In the genomic region with DNA sequence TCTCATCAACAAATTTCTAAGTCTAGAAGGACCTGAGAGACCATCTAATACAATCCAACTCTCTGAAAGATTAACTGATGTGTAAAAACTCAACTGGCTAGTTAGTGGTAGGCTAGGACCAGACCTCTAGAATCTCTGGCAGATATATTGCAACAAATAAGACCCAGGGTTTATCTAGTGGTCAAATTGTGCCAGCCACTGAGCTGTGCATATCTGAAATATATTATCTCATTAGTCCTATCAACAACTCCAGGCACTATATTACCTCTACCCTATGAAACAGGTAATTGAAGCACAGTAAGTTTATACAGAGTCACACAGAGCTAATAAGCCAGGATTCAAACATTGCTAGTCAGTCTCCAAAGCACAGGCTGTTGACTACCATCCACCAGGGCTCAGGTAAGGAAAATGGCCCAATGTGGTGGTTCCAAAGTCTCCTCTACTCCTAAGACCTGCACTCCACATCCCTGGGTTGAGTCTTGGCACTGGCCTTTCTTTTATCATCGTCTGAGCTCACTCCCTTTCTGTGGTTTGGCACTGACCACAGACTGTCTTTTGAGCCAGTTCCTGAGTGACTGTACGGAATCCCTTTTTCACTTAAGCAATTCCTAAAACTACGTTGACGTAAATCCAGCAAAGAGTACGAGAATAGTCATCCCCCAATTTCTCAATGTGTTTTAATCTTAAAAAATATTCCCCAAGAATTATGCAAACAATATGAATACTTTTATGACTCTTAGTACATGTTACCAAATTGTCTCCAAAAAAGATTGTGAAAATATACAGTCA, we compare ENCODE assay signal across 12 cellular contexts. TPM values are rescaled to one million over a fixed set of nuclear protein-coding genes. Genes with fewer than 3 reads are reported as not detected.
DNase-seq lines count a peak whose midpoint lies in the region; ATAC-seq and TF ChIP-seq lines count a peak whose summit lies in the region.
"Had no signal": no experiment of that assay in that cellular context is flagged by ENCODE, and none has a peak within 500 bp of the region (broad histone marks: within the 10 kb centered on the region; RNA-seq: fewer than 3 reads in every experiment).

No MANE protein-coding gene starts in this region.

- H3F3A ChIP-seq in GM23338 (replicated peaks; ENCODE audit: low read depth) = no peaks in the 10 kb centered on the region
- H3F3A ChIP-seq in smooth muscle cell (ENCODE audit: low read depth) = no peaks in the 10 kb centered on the region

- no peak overlapping the region for H3K27ac ChIP-seq in GM23338 (ENCODE audit: low read depth)
- H3K27ac ChIP-seq in smooth muscle cell (ENCODE audit: low read depth) = no peak overlapping the region

- H3K27ac Mint-ChIP-seq in GM23338 (no peak overlapping the region), Calu3 (ENCODE audit: unreplicated experiment) (no peak overlapping the region)
- H3K27ac Mint-ChIP-seq: activated T-helper 17 cell treated with anti-CD3 and anti-CD28 coated beads, Interleukin-2, amount 50 U/mL, for 72 hours; T-cell had no signal

- H3K4me3 ChIP-seq in GM23338 (no peak overlapping the region), foreskin fibroblast (ENCODE audit: low read depth in 1 of 2, low read length in 2 of 2) (no peak overlapping the region), smooth muscle cell (no peak overlapping the region)

- H3K9me3 Mint-ChIP-seq in GM23338 = no peaks in the 10 kb centered on the region
- no peaks in the 10 kb centered on the region for H3K9me3 Mint-ChIP-seq in Calu3 (ENCODE audit: low read depth, unreplicated experiment)
- H3K9me3 Mint-ChIP-seq: activated T-helper 17 cell treated with anti-CD3 and anti-CD28 coated beads, Interleukin-2, amount 50 U/mL, for 72 hours; T-cell had no signal

- CTCF ChIA-PET in Calu3 (lab: Charles Lee) = interaction anchor here (0.8 kb wide), 1 partner anchor 9 kb away, joined by 3 read pairs; no protein-coding TSS in a partner anchor

- no peaks in the 10 kb centered on the region for H3K4me1 ChIP-seq in GM23338 (ENCODE audit: insufficient read depth)
- H3K4me1 ChIP-seq in smooth muscle cell (ENCODE audit: low read depth) = no peaks in the 10 kb centered on the region

- H3K36me3 ChIP-seq in GM23338 (ENCODE audit: insufficient read depth) (no peaks in the 10 kb centered on the region), smooth muscle cell (ENCODE audit: low read depth) (peaks cover 2% of the 10 kb centered on the region)

- no peak for DNase-seq in GM23338 (ENCODE audit: low spot score)
- peak; percentile 41 for DNase-seq in SKM-1 (lab: John Stamatoyannopoulos, UW; ENCODE audit: unreplicated experiment)
- DNase-seq in foreskin fibroblast = peak; percentile 87 to 94
- no peak for DNase-seq in smooth muscle cell (lab: John Stamatoyannopoulos, UW; ENCODE audit: unreplicated experiment)
- DNase-seq in NCI-H526 treated with DMSO at 0.1 percent for 48 hours (lab: John Stamatoyannopoulos, UW) = no peak
- DNase-seq in Calu3 = no peak
- DNase-seq: NCI-H187 treated with DMSO at 0.1 percent for 48 hours; stimulated activated CD4-positive, alpha-beta T cell treated with anti-CD3 and anti-CD28 coated beads, Interleukin-4, amount 100 ng/mL, for 24 hours; T-cell had no signal

- WGBS in smooth muscle cell (ENCODE audit: low lambda C conversion rate) = 22% methylated on average over 5 of the region's 5 CpGs

- H3K27me3 ChIP-seq in GM23338 (ENCODE audit: insufficient read depth) = no peaks in the 10 kb centered on the region
- no peaks in the 10 kb centered on the region for H3K27me3 ChIP-seq in smooth muscle cell (ENCODE audit: low read depth)

- H3K4me1 Mint-ChIP-seq in GM23338 = no peaks in the 10 kb centered on the region
- no peaks in the 10 kb centered on the region for H3K4me1 Mint-ChIP-seq in Calu3 (ENCODE audit: low read depth, unreplicated experiment)
- H3K4me1 Mint-ChIP-seq: activated T-helper 17 cell treated with anti-CD3 and anti-CD28 coated beads, Interleukin-2, amount 50 U/mL, for 72 hours; T-cell had no signal

- H3K9me2 ChIP-seq in GM23338 (ENCODE audit: insufficient read depth) = no peaks in the 10 kb centered on the region

- H3K4me3 Mint-ChIP-seq in GM23338 = no peak overlapping the region
- no peak overlapping the region for H3K4me3 Mint-ChIP-seq in Calu3 (ENCODE audit: low read depth, unreplicated experiment)
- H3K4me3 Mint-ChIP-seq: activated T-helper 17 cell treated with anti-CD3 and anti-CD28 coated beads, Interleukin-2, amount 50 U/mL, for 72 hours; T-cell had no signal

- H4K20me1 ChIP-seq in GM23338 (replicated peaks; ENCODE audit: insufficient read depth) (no peaks in the 10 kb centered on the region), smooth muscle cell (ENCODE audit: low read depth) (no peaks in the 10 kb centered on the region)

- TF ChIP-seq CTCF in GM23338 (conservative IDR thresholded peaks at IDR 0.05; ENCODE audit: low read depth in 2 of 2) (no peak), foreskin fibroblast (IDR thresholded peaks at IDR 0.05; ENCODE audit: low read depth, low read length) (no peak), smooth muscle cell (IDR thresholded peaks at IDR 0.05; ENCODE audit: borderline replicate concordance, insufficient read depth, poor library complexity, severe bottlenecking) (no peak), Calu3 (IDR thresholded peaks at IDR 0.05; ENCODE audit: unreplicated experiment) (no peak)

- ATAC-seq in GM23338 = no peak
- ATAC-seq in HG03378 (IDR thresholded peaks at IDR 0.05; ENCODE audit: unreplicated experiment) = no peak
- no peak for ATAC-seq in GM18868 (IDR thresholded peaks at IDR 0.05; ENCODE audit: unreplicated experiment)
- ATAC-seq: activated T-helper 17 cell treated with anti-CD3 and anti-CD28 coated beads, Interleukin-2, amount 50 U/mL, for 72 hours; T-cell had no signal

- BruUV-seq in Calu3 (replicated peaks; lab: Mats Ljungman, UMichigan) = no TSS peak

- intact Hi-C loops in Calu3 (cut with micrococcal nuclease; ENCODE audit: unreplicated experiment) = no loop called here

- H3K27me3 Mint-ChIP-seq in GM23338 (ENCODE audit: insufficient read depth, low read depth, poor library complexity) (no peaks in the 10 kb centered on the region), Calu3 (ENCODE audit: unreplicated experiment) (no peaks in the 10 kb centered on the region)
- H3K27me3 Mint-ChIP-seq: activated T-helper 17 cell treated with anti-CD3 and anti-CD28 coated beads, Interleukin-2, amount 50 U/mL, for 72 hours; T-cell had no signal

- H3K9ac ChIP-seq in smooth muscle cell (ENCODE audit: low read depth) = no peak overlapping the region

- H3K36me3 Mint-ChIP-seq in GM23338 (ENCODE audit: low read depth) = no peaks in the 10 kb centered on the region
- H3K36me3 Mint-ChIP-seq in Calu3 (ENCODE audit: insufficient read depth, unreplicated experiment) = no peaks in the 10 kb centered on the region
- H3K36me3 Mint-ChIP-seq: T-cell had no signal

- no peaks in the 10 kb centered on the region for H3K79me2 ChIP-seq in GM23338 (replicated peaks; ENCODE audit: insufficient read depth)
- no peaks in the 10 kb centered on the region for H3K79me2 ChIP-seq in smooth muscle cell (ENCODE audit: low read depth)

- no peaks in the 10 kb centered on the region for H3K9me3 ChIP-seq in smooth muscle cell (replicated peaks; ENCODE audit: low read depth)

- no peak overlapping the region for H3K4me2 ChIP-seq in GM23338
- H3K4me2 ChIP-seq in smooth muscle cell = peak overlapping the region; percentile 5

- H2AFZ ChIP-seq in GM23338 (peak overlapping the region; percentile 12; the same call in 1 of the 2 replicates), smooth muscle cell (ENCODE audit: low read depth) (no peak overlapping the region)

TF ChIP-seq in GM23338, 12 proteins besides CTCF, POLR2A, EP300 and RAD21:
- no peak for TF ChIP-seq STAT1 (IDR thresholded peaks at IDR 0.05; ENCODE audit: unreplicated experiment)

RNA-seq across cellular contexts. Expression of gene PID1, which starts 11.9 kb away (rescaled TPM):
- total RNA-seq in GM23338 (2014; rRNA removed; shearing (Covaris generic)) = 2.4 and 4.0 TPM in 2 replicates
- polyA plus RNA-seq in GM23338 (2016; fragmentation: Nextera tagmentation; extraction: Ambion mirVana) = 1.7 and 2.2 TPM in 2 replicates
- total RNA-seq in smooth muscle cell = 18.1 and 27.0 TPM in 2 replicates
- 32.8 and 45.3 TPM in 2 replicates for polyA plus RNA-seq in smooth muscle cell
- total RNA-seq in Calu3 (2022) = 0.24 and 0.31 TPM in 2 replicates
- total RNA-seq: activated T-helper 17 cell treated with anti-CD3 and anti-CD28 coated beads, Interleukin-2, amount 50 U/mL, for 72 hours had no signal

Comparison
In these comparisons a context has a peak if more than half of its experiments do, and no peak if none do; other contexts are left out.
1. DNase-seq: peak in SKM-1 (single experiment) and foreskin fibroblast (2 of 2); none in GM23338 (single experiment), smooth muscle cell (single experiment), NCI-H526 treated with DMSO at 0.1 percent for 48 hours (single experiment) and Calu3 (single experiment).